ENCODE assay signal across 8 cellular contexts in genomic region chr20:3777381-3777725, GRCh38. TPM values are rescaled to one million over a fixed set of nuclear protein-coding genes. Genes with fewer than 3 reads are reported as not detected.
DNase-seq lines count a peak whose midpoint lies in the region; ATAC-seq and TF ChIP-seq lines count a peak whose summit lies in the region.

No MANE protein-coding gene starts in this region.

- peak; percentile 18 to 49 for ATAC-seq in natural killer cell treated with Interleukin-12 subunit alpha and Interleukin-12 subunit beta and Interleukin-15 and Interleukin-18, amount 100 ng/mL, for 72 hours
- no peak for ATAC-seq in GM18519 (IDR thresholded peaks at IDR 0.05; ENCODE audit: low FRiP score, unreplicated experiment)
- no peak for ATAC-seq in HG03196 (IDR thresholded peaks at IDR 0.05; ENCODE audit: unreplicated experiment)

- no peak overlapping the region for H3K27ac ChIP-seq in A673 (ENCODE audit: low read depth, low read length, poor library complexity, severe bottlenecking)
- H3K27ac ChIP-seq in HUES64 (ENCODE audit: low read depth, low read length) = no peak overlapping the region

- no peaks in the 10 kb centered on the region for H3K9me3 Mint-ChIP-seq in natural killer cell treated with Interleukin-12 subunit alpha and Interleukin-12 subunit beta and Interleukin-15 and Interleukin-18, amount 100 ng/mL, for 72 hours

- H3K27me3 ChIP-seq in A673 (replicated peaks; ENCODE audit: insufficient read depth, low read depth, low read length, poor library complexity) (peaks cover 12% of the 10 kb centered on the region), HUES64 (ENCODE audit: insufficient read depth, low read length) (peaks cover 55% of the 10 kb centered on the region), endocrine pancreas (ENCODE audit: control insufficient read depth, insufficient read depth, low read length) (no peaks in the 10 kb centered on the region)

- POLR2A ChIA-PET in A673 (lab: Charles Lee; ENCODE audit: low non-redundant PET) = no interaction called here

- H3K4me3 ChIP-seq in A673 (ENCODE audit: low read depth, low read length, poor library complexity, severe bottlenecking) = peak overlapping the region; percentile 47
- peak overlapping the region; percentile 58 for H3K4me3 ChIP-seq in HUES64 (ENCODE audit: low read length)
- H3K4me3 ChIP-seq in endocrine pancreas (ENCODE audit: control insufficient read depth, insufficient read depth, low read length) = no peak overlapping the region

- CTCF ChIA-PET in A673 (lab: Charles Lee) = no interaction called here

- H3K27ac Mint-ChIP-seq in natural killer cell treated with Interleukin-12 subunit alpha and Interleukin-12 subunit beta and Interleukin-15 and Interleukin-18, amount 100 ng/mL, for 72 hours = no peak overlapping the region

- H3K27me3 Mint-ChIP-seq in natural killer cell treated with Interleukin-12 subunit alpha and Interleukin-12 subunit beta and Interleukin-15 and Interleukin-18, amount 100 ng/mL, for 72 hours = peaks cover 0 to 2% of the 10 kb centered on the region in 2 donors

- WGBS in HUES64 = 16% methylated on average over 16 of the region's 16 CpGs

- in situ Hi-C loops in G401 (cut with HindIII; ENCODE audit: low sequenced_read_pairs) = no loop called here

- intact Hi-C loops in A673 (cut with micrococcal nuclease; ENCODE audit: unreplicated experiment) = no loop called here

- H3K4me3 Mint-ChIP-seq in natural killer cell treated with Interleukin-12 subunit alpha and Interleukin-12 subunit beta and Interleukin-15 and Interleukin-18, amount 100 ng/mL, for 72 hours = peak overlapping the region; percentile 70

- peaks cover 27 to 31% of the 10 kb centered on the region in 2 donors for H3K4me1 Mint-ChIP-seq in natural killer cell treated with Interleukin-12 subunit alpha and Interleukin-12 subunit beta and Interleukin-15 and Interleukin-18, amount 100 ng/mL, for 72 hours (ENCODE audit: low read depth in 2 of 2)

- no peak for TF ChIP-seq CTCF in A673 (conservative IDR thresholded peaks at IDR 0.05; ENCODE audit: low read depth, low read length)

- H3K36me3 ChIP-seq in A673 (ENCODE audit: insufficient read depth, low read length, poor library complexity, severe bottlenecking) (no peaks in the 10 kb centered on the region), HUES64 (ENCODE audit: insufficient read depth, low read length) (no peaks in the 10 kb centered on the region), endocrine pancreas (ENCODE audit: control insufficient read depth, insufficient read depth, low read length) (no peaks in the 10 kb centered on the region)

- BruUV-seq in A673 (replicated peaks; lab: Mats Ljungman, UMichigan) = no TSS peak

- DNase-seq in A673 (ENCODE audit: low spot score) (no peak), DMS53 (lab: John Stamatoyannopoulos, UW) (no peak), G401 (ENCODE audit: low spot score) (no peak)
- DNase-seq in natural killer cell treated with Interleukin-12 subunit alpha and Interleukin-12 subunit beta and Interleukin-15 and Interleukin-18, amount 100 ng/mL, for 72 hours (ENCODE audit: low spot score) = no peak

- H3K4me1 ChIP-seq in A673 (ENCODE audit: insufficient read depth, low read length, poor library complexity, severe bottlenecking) = peaks cover 16% of the 10 kb centered on the region
- peaks cover 4% of the 10 kb centered on the region; the same call in 1 of the 2 replicates for H3K4me1 ChIP-seq in HUES64 (ENCODE audit: insufficient read depth, low read length)
- H3K4me1 ChIP-seq in endocrine pancreas (ENCODE audit: control insufficient read depth, insufficient read depth, low read length) = no peaks in the 10 kb centered on the region

- H3K9ac ChIP-seq in HUES64 (ENCODE audit: low read depth, low read length) = no peak overlapping the region
- peak overlapping the region; percentile 42 for H3K9ac ChIP-seq in endocrine pancreas (ENCODE audit: control insufficient read depth, insufficient read depth, low read length)

- H3K36me3 Mint-ChIP-seq in natural killer cell treated with Interleukin-12 subunit alpha and Interleukin-12 subunit beta and Interleukin-15 and Interleukin-18, amount 100 ng/mL, for 72 hours = no peaks in the 10 kb centered on the region

- H3K9me3 ChIP-seq in A673 (ENCODE audit: low read depth, low read length, poor library complexity, severe bottlenecking) (no peaks in the 10 kb centered on the region), HUES64 (ENCODE audit: insufficient read depth, low read depth, low read length) (no peaks in the 10 kb centered on the region), endocrine pancreas (ENCODE audit: control insufficient read depth, low read length) (no peaks in the 10 kb centered on the region)

RNA-seq across cellular contexts. Expression of gene SPEF1, which starts 3.9 kb away (rescaled TPM):
- total RNA-seq in A673 (2021) = 0.26 and 0.49 TPM in 2 replicates
- polyA plus RNA-seq in HUES64 (2013, experiment 1 of 2) = 0.45 TPM
- polyA plus RNA-seq in HUES64 (2013, experiment 2 of 2) = 0.38 TPM
- total RNA-seq in natural killer cell treated with Interleukin-12 subunit alpha and Interleukin-12 subunit beta and Interleukin-15 and Interleukin-18, amount 100 ng/mL, for 72 hours = under 1 TPM; 0.24 to 0.36 TPM
- total RNA-seq in G401 (2014; rRNA removed; shearing (Covaris generic)) = 2.4 and 3.0 TPM in 2 replicates

RNA-seq across cellular contexts. Expression of gene CENPB, which starts 9.2 kb away (rescaled TPM):
- total RNA-seq in A673 (2021) = 101 and 108 TPM in 2 replicates
- polyA plus RNA-seq in HUES64 (2013, experiment 1 of 2) = 43.4 TPM
- polyA plus RNA-seq in HUES64 (2013, experiment 2 of 2) = 42.6 TPM
- 100 to 1,000 TPM in 1 of 2 donors, 10 to 100 TPM in 1; 75.4 to 118 TPM for total RNA-seq in natural killer cell treated with Interleukin-12 subunit alpha and Interleukin-12 subunit beta and Interleukin-15 and Interleukin-18, amount 100 ng/mL, for 72 hours
- total RNA-seq in G401 (2014; rRNA removed; shearing (Covaris generic)) = 42.5 and 46.8 TPM in 2 replicates

RNA-seq across cellular contexts. Expression of gene ADISSP, which starts 9.8 kb away (rescaled TPM):
- 75.7 and 80.3 TPM in 2 replicates for total RNA-seq in A673 (2021)
- polyA plus RNA-seq in HUES64 (2013, experiment 1 of 2) = 78.0 TPM
- polyA plus RNA-seq in HUES64 (2013, experiment 2 of 2) = 81.8 TPM
- 10 to 100 TPM; 29.5 to 89.2 TPM for total RNA-seq in natural killer cell treated with Interleukin-12 subunit alpha and Interleukin-12 subunit beta and Interleukin-15 and Interleukin-18, amount 100 ng/mL, for 72 hours
- 95.8 and 107 TPM in 2 replicates for total RNA-seq in G401 (2014; rRNA removed; shearing (Covaris generic))

RNA-seq across cellular contexts. Expression of gene CDC25B, which starts 18.8 kb away (rescaled TPM):
- 113 and 119 TPM in 2 replicates for total RNA-seq in A673 (2021)
- polyA plus RNA-seq in HUES64 (2013, experiment 1 of 2) = 18.9 TPM
- polyA plus RNA-seq in HUES64 (2013, experiment 2 of 2) = 22.4 TPM
- total RNA-seq in natural killer cell treated with Interleukin-12 subunit alpha and Interleukin-12 subunit beta and Interleukin-15 and Interleukin-18, amount 100 ng/mL, for 72 hours = 10 to 100 TPM; 38.9 to 84.1 TPM
- total RNA-seq in G401 (2014; rRNA removed; shearing (Covaris generic)) = 7.2 and 14.9 TPM in 2 replicates

RNA-seq across cellular contexts. Expression of gene AP5S1, which starts 43.0 kb away (rescaled TPM):
- total RNA-seq in A673 (2021) = 15.0 and 17.5 TPM in 2 replicates
- 3.4 TPM for polyA plus RNA-seq in HUES64 (2013, experiment 1 of 2)
- 3.0 TPM for polyA plus RNA-seq in HUES64 (2013, experiment 2 of 2)
- total RNA-seq in natural killer cell treated with Interleukin-12 subunit alpha and Interleukin-12 subunit beta and Interleukin-15 and Interleukin-18, amount 100 ng/mL, for 72 hours = 10 to 100 TPM; 13.5 to 19.7 TPM
- total RNA-seq in G401 (2014; rRNA removed; shearing (Covaris generic)) = 9.8 and 17.8 TPM in 2 replicates

Comparison
In these comparisons a context has a peak if more than half of its experiments do, and no peak if none do; other contexts are left out.
1. ATAC-seq: peak in natural killer cell treated with Interleukin-12 subunit alpha and Interleukin-12 subunit beta and Interleukin-15 and Interleukin-18, amount 100 ng/mL, for 72 hours (2 of 2); none in GM18519 (single experiment) and HG03196 (single experiment).